In the genomic region with DNA sequence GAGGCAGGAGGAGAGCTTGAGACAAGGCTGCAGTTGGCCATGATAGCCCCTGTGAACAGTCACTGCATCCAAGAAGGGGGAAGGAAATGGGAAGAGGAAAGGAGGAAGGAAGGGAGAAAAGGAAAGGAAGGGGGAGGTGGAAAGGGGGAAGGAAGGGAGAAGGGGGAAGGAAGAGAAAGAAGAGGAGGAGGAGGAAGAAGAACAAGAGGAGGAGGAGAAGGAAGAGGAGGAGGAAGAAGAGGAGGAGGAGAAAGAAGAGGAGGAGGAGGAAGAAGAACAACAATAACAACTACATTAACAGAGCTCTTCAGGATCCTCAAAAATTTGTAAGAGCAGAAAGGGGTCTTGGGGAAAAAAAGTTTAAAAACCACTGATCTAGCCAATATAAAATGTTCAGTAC, we compare ENCODE assay signal across 34 cellular contexts.
"Had no signal": no experiment of that assay in that cellular context is flagged by ENCODE, and none has a peak within 500 bp of the region (broad histone marks: within the 10 kb centered on the region; RNA-seq: fewer than 3 reads in every experiment).

No MANE protein-coding gene starts in this region.

- H3K4me2 ChIP-seq: SK-N-SH had no signal

- FAIRE-seq: bronchial epithelial cell, TTC549 had no signal

- H3K4me3 Mint-ChIP-seq: activated CD4-positive, alpha-beta memory T cell treated with anti-CD3 and anti-CD28 coated beads, Interleukin-2, amount 10 ng/mL, durations not matched to agents 7 days and 5 days; activated CD4-positive, alpha-beta T cell treated with anti-CD3 and anti-CD28 coated beads for 36 hours; activated CD8-positive, alpha-beta memory T cell treated with anti-CD3 and anti-CD28 coated beads, Interleukin-2, amount 10 ng/mL, durations not matched to agents 7 days and 5 days; activated naive CD4-positive, alpha-beta T cell treated with anti-CD3 and anti-CD28 coated beads, Interleukin-2, amount 10 ng/mL, durations not matched to agents 7 days and 5 days; activated naive CD8-positive, alpha-beta T cell; activated naive CD8-positive, alpha-beta T cell treated with anti-CD3 and anti-CD28 coated beads, Interleukin-2, amount 50 U/mL, for 24 hours; T-helper 1 cell treated with Interleukin-12 subunit alpha and Interleukin-12 subunit beta and Interleukin-4 antibody, amounts not matched to agents 30 μg/mL and 1 μg/mL, for 36 hours; T-helper 2 cell treated with Interferon-gamma antibody and Interleukin-4, amounts not matched to agents 5 μg/mL and 100 μg/mL, for 36 hours had no signal

- H3K9me3 ChIP-seq: MG63, Peyer's patch, SJSA1, SK-N-SH had no signal

- H3K27me3 Mint-ChIP-seq: activated CD4-positive, alpha-beta memory T cell treated with anti-CD3 and anti-CD28 coated beads, Interleukin-2, amount 10 ng/mL, durations not matched to agents 7 days and 5 days; activated CD4-positive, alpha-beta T cell treated with anti-CD3 and anti-CD28 coated beads for 36 hours; activated CD8-positive, alpha-beta memory T cell treated with anti-CD3 and anti-CD28 coated beads, Interleukin-2, amount 10 ng/mL, durations not matched to agents 7 days and 5 days; activated naive CD4-positive, alpha-beta T cell treated with anti-CD3 and anti-CD28 coated beads, Interleukin-2, amount 10 ng/mL, durations not matched to agents 7 days and 5 days; activated naive CD8-positive, alpha-beta T cell; activated naive CD8-positive, alpha-beta T cell treated with anti-CD3 and anti-CD28 coated beads, Interleukin-2, amount 50 U/mL, for 24 hours had no signal

- H3K27ac ChIP-seq: Peyer's patch, SJSA1 had no signal

- H3K27me3 ChIP-seq: MG63, Peyer's patch, SJSA1 had no signal

- H3K27ac Mint-ChIP-seq: activated CD4-positive, alpha-beta memory T cell treated with anti-CD3 and anti-CD28 coated beads, Interleukin-2, amount 10 ng/mL, durations not matched to agents 7 days and 5 days; activated CD4-positive, alpha-beta T cell treated with anti-CD3 and anti-CD28 coated beads for 36 hours; activated CD8-positive, alpha-beta memory T cell treated with anti-CD3 and anti-CD28 coated beads, Interleukin-2, amount 10 ng/mL, durations not matched to agents 7 days and 5 days; activated naive CD4-positive, alpha-beta T cell treated with anti-CD3 and anti-CD28 coated beads, Interleukin-2, amount 10 ng/mL, durations not matched to agents 7 days and 5 days; activated naive CD8-positive, alpha-beta T cell; activated naive CD8-positive, alpha-beta T cell treated with anti-CD3 and anti-CD28 coated beads, Interleukin-2, amount 50 U/mL, for 24 hours; brain; T-helper 1 cell treated with Interleukin-12 subunit alpha and Interleukin-12 subunit beta and Interleukin-4 antibody, amounts not matched to agents 30 μg/mL and 1 μg/mL, for 36 hours; T-helper 2 cell treated with Interferon-gamma antibody and Interleukin-4, amounts not matched to agents 5 μg/mL and 100 μg/mL, for 36 hours had no signal

- H3K36me3 ChIP-seq: Peyer's patch, SJSA1 had no signal

- ATAC-seq: activated CD4-positive, alpha-beta T cell treated with anti-CD3 and anti-CD28 coated beads for 36 hours; activated CD8-positive, alpha-beta memory T cell treated with anti-CD3 and anti-CD28 coated beads, Interleukin-2, amount 10 ng/mL, durations not matched to agents 7 days and 5 days; activated naive CD8-positive, alpha-beta T cell treated with anti-CD3 and anti-CD28 coated beads, Interleukin-2, amount 50 U/mL, for 24 hours; PC-3 had no signal

- H3K9ac ChIP-seq: SK-N-SH had no signal

- H3K9me3 Mint-ChIP-seq: activated CD4-positive, alpha-beta memory T cell treated with anti-CD3 and anti-CD28 coated beads, Interleukin-2, amount 10 ng/mL, durations not matched to agents 7 days and 5 days; activated naive CD4-positive, alpha-beta T cell treated with anti-CD3 and anti-CD28 coated beads, Interleukin-2, amount 10 ng/mL, durations not matched to agents 7 days and 5 days; activated naive CD8-positive, alpha-beta T cell treated with anti-CD3 and anti-CD28 coated beads, Interleukin-2, amount 50 U/mL, for 24 hours; brain; T-helper 1 cell treated with Interleukin-12 subunit alpha and Interleukin-12 subunit beta and Interleukin-4 antibody, amounts not matched to agents 30 μg/mL and 1 μg/mL, for 36 hours; T-helper 2 cell treated with Interferon-gamma antibody and Interleukin-4, amounts not matched to agents 5 μg/mL and 100 μg/mL, for 36 hours had no signal

- DNase-seq: activated CD4-positive, alpha-beta memory T cell treated with anti-CD3 and anti-CD28 coated beads, Interleukin-2, amount 10 ng/mL, durations not matched to agents 7 days and 5 days; activated CD4-positive, alpha-beta T cell treated with anti-CD3 and anti-CD28 coated beads for 36 hours; activated CD8-positive, alpha-beta memory T cell treated with anti-CD3 and anti-CD28 coated beads, Interleukin-2, amount 10 ng/mL, durations not matched to agents 7 days and 5 days; activated CD8-positive, alpha-beta memory T cell treated with anti-CD3 and anti-CD28 coated beads, Interleukin-2, amount 50 U/mL, for 48 hours; activated effector memory CD4-positive, alpha-beta T cell treated with Interleukin-2 at 50 U/mL for 16 hours; activated naive CD4-positive, alpha-beta T cell treated with anti-CD3 and anti-CD28 coated beads, Interleukin-2, amount 10 ng/mL, durations not matched to agents 7 days and 5 days; activated naive CD8-positive, alpha-beta T cell treated with anti-CD3 and anti-CD28 coated beads, Interleukin-2, amount 50 U/mL, for 24 hours; activated T-cell treated with anti-CD3 and anti-CD28 coated beads, Interleukin-2, amount 50 U/mL, for 48 hours; anterior cingulate cortex; caudate nucleus; cerebellar nuclear complex; Karpas-422; MG63; NCI-H1092; NCI-H1436 treated with DMSO at 0.1 percent for 48 hours; NCI-H1694 treated with DMSO at 0.1 percent for 48 hours; NCI-H2029; NCI-H2171; NCI-H510A; NCI-H526; NCI-H748 treated with DMSO at 0.1 percent for 48 hours; NK-92 treated with Interleukin-12 subunit alpha and Interleukin-12 subunit beta, amount 100 ng/mL, for 24 hours; PC-3; Peyer's patch; RPMI8226; SHP77 treated with DMSO at 0.1 percent for 48 hours; SK-N-SH had no signal

- H3K4me3 ChIP-seq: MG63, Peyer's patch, SJSA1 had no signal
